Comparison of ENCODE assay signal across 1 cellular context in genomic region chr4:3013839-3014350, GRCh38.
A peak's percentile ranks its signal among the peaks of the same experiment; 100 is the strongest.
TF ChIP-seq lines count a peak whose summit lies in the region.

No MANE protein-coding gene starts in this region.

TF ChIP-seq in GM12878, 131 proteins besides CTCF, POLR2A, EP300 and RAD21 (continued from another document and continues in another):
- TF ChIP-seq TARDBP (IDR thresholded peaks at IDR 0.05; ENCODE audit: borderline replicate concordance) (no peak), SPI1 (IDR thresholded peaks at IDR 0.05; ENCODE audit: borderline replicate concordance, insufficient read depth, low read depth, low read length) (no peak), SMARCA5 (IDR thresholded peaks at IDR 0.05) (no peak), ATF2 (IDR thresholded peaks at IDR 0.05; ENCODE audit: low read length) (peak; percentile 17; the same call in 1 of the 2 replicates), MEF2B (IDR thresholded peaks at IDR 0.05; ENCODE audit: partially characterized antibody, poor library complexity, severe bottlenecking) (peak; percentile 44), FOXK2 (IDR thresholded peaks at IDR 0.05) (no peak), TCF12 (IDR thresholded peaks at IDR 0.05; ENCODE audit: low read depth, low read length) (no peak), POLR2AphosphoS2 (IDR thresholded peaks at IDR 0.05; ENCODE audit: low read depth, low read length) (no peak), ZBTB33 (IDR thresholded peaks at IDR 0.05) (no peak), SKIL (IDR thresholded peaks at IDR 0.05; ENCODE audit: low read depth, poor library complexity, severe bottlenecking) (no peak), BACH1 (IDR thresholded peaks at IDR 0.05; ENCODE audit: borderline replicate concordance) (no peak), CBFB (IDR thresholded peaks at IDR 0.05; ENCODE audit: low read depth) (no peak), KAT2A (conservative IDR thresholded peaks at IDR 0.05; ENCODE audit: control insufficient read depth, low read depth, low read length) (no peak), CREB1 (IDR thresholded peaks at IDR 0.05; ENCODE audit: low read depth) (no peak), CHD1 (IDR thresholded peaks at IDR 0.05; ENCODE audit: low read depth, low read length) (no peak), IRF3 (IDR thresholded peaks at IDR 0.05) (no peak), PRDM15 (CRISPR knock-in tag; IDR thresholded peaks at IDR 0.05) (no peak), NFYA (IDR thresholded peaks at IDR 0.05; ENCODE audit: borderline replicate concordance, low read depth, low read length) (no peak), ATF7 (IDR thresholded peaks at IDR 0.05; ENCODE audit: low read depth) (no peak), PAX5 (IDR thresholded peaks at IDR 0.05; ENCODE audit: borderline replicate concordance, low read depth, low read length) (no peak), HDGF (IDR thresholded peaks at IDR 0.05) (no peak), YBX1 (IDR thresholded peaks at IDR 0.05) (no peak), ZBTB4 (CRISPR knock-in tag; IDR thresholded peaks at IDR 0.05) (no peak), RFX5 (IDR thresholded peaks at IDR 0.05; ENCODE audit: low read depth, low read length) (no peak), MXI1 (IDR thresholded peaks at IDR 0.05; ENCODE audit: low read depth, low read length) (peak; percentile 22; the same call in 1 of the 2 replicates), SMAD5 (IDR thresholded peaks at IDR 0.05; ENCODE audit: low read depth) (no peak), PKNOX1 (IDR thresholded peaks at IDR 0.05) (peak; percentile 84), ZNF207 (IDR thresholded peaks at IDR 0.05; ENCODE audit: borderline replicate concordance) (no peak), ZNF24 (IDR thresholded peaks at IDR 0.05) (no peak), CUX1 (IDR thresholded peaks at IDR 0.05; ENCODE audit: insufficient replicate concordance, low read depth, low read length) (no peak), ETV6 (conservative IDR thresholded peaks at IDR 0.05 in 1 of 2, IDR thresholded peaks at IDR 0.05 in 1 of 2; ENCODE audit: borderline replicate concordance in 1 of 2, low read depth in 1 of 2) (peak in 1 of 2 experiments; percentile 21; a peak in 1 of 4 replicates), CHD4 (IDR thresholded peaks at IDR 0.05) (no peak), MEF2A (IDR thresholded peaks at IDR 0.05; ENCODE audit: insufficient read depth, low read depth, low read length) (peak; percentile 80; the same call in 1 of the 2 replicates), CREM (IDR thresholded peaks at IDR 0.05; ENCODE audit: low read depth) (peak; percentile 37; the same call in 1 of the 2 replicates)
